In genomic region chr12:120301962-120302815, GRCh38 we compare ENCODE assay signal across 8 cellular contexts. TPM values are rescaled to one million over a fixed set of nuclear protein-coding genes. Genes with fewer than 3 reads are reported as not detected.
DNase-seq lines count a peak whose midpoint lies in the region; ATAC-seq and TF ChIP-seq lines count a peak whose summit lies in the region.

SIRT4 (plus strand) TSS chr12:120302321; CDS start chr12:120303562, 1,241 bp downstream.

- no peaks in the 10 kb centered on the region for H3K9me3 ChIP-seq in duodenal mucosa (ENCODE audit: control insufficient read depth in 1 of 2, low read length in 2 of 2)

- peak; percentile 98 for ATAC-seq in GM19351 (IDR thresholded peaks at IDR 0.05; ENCODE audit: unreplicated experiment)
- ATAC-seq in HG03521 (IDR thresholded peaks at IDR 0.05; ENCODE audit: unreplicated experiment), result peak; percentile 89

- no peak for TF ChIP-seq POLR2A in lower leg skin (IDR thresholded peaks at IDR 0.05)

- H3K27ac ChIP-seq in C4-2B (peak within 1 kb of the TSS; percentile 54), duodenal mucosa (ENCODE audit: low read depth, low read length) (peak within 1 kb of the TSS; percentile 30)

- no peaks in the 10 kb centered on the region for H3K36me3 ChIP-seq in duodenal mucosa (ENCODE audit: control insufficient read depth in 1 of 2, insufficient read depth in 2 of 2, low read length in 2 of 2)

- TF ChIP-seq CTCF in C4-2B (conservative IDR thresholded peaks at IDR 0.05) (peak; percentile 94), lower leg skin (IDR thresholded peaks at IDR 0.05) (no peak)

- intact Hi-C loops in lower leg skin (cut with DNase I; ENCODE audit: low total_unique reads), result no loop called here

- peak within 1 kb of the TSS; percentile 73 to 94 for H3K9ac ChIP-seq in duodenal mucosa (ENCODE audit: low read depth in 1 of 2, low read length in 2 of 2)

- peak within 1 kb of the TSS; percentile 96 to 97 for H3K4me3 ChIP-seq in duodenal mucosa (ENCODE audit: low read depth in 1 of 2, low read length in 2 of 2)
- peak within 1 kb of the TSS; percentile 50 for H3K4me3 ChIP-seq in lower leg skin (ENCODE audit: low read depth, poor library complexity, severe bottlenecking)

- H3K27me3 ChIP-seq in duodenal mucosa (ENCODE audit: control insufficient read depth in 1 of 2, insufficient read depth in 2 of 2, low read length in 2 of 2), result no peaks in the 10 kb centered on the region

- peak; percentile 97 for DNase-seq in NCI-H69 (lab: John Stamatoyannopoulos, UW)
- DNase-seq in activated CD4-positive, alpha-beta T cell treated with anti-CD3 and anti-CD28 coated beads, Interleukin-2, amount 50 U/mL, for 24 hours (ENCODE audit: low read depth in 1 of 2, low spot score in 1 of 2), result peak; percentile 65 to 86
- DNase-seq in lower leg skin (ENCODE audit: low spot score in 2 of 2), result peak; percentile 92 to 96
- peak; percentile 67 to 74 (median 73) for DNase-seq in stimulated activated CD4-positive, alpha-beta T cell treated with anti-CD3 and anti-CD28 coated beads, TNF-alpha, amount 100 ng/mL, for 1 hour (ENCODE audit: low read depth in 3 of 3, low spot score in 1 of 3)

- WGBS in lower leg skin, 2 donors, result 8% methylated on average over 31 of the region's 31 CpGs

- H3K4me1 ChIP-seq in duodenal mucosa (ENCODE audit: control insufficient read depth in 1 of 2, insufficient read depth in 2 of 2, low read length in 2 of 2), result no peaks in the 10 kb centered on the region

RNA-seq across cellular contexts. Expression of gene SIRT4, which starts in this region (rescaled TPM):
- total RNA-seq in lower leg skin, result 1 to 10 TPM in 3 of 4 donors, under 1 TPM in 1; 0.49 to 4.1 (median 2.8) TPM

Comparison
In these comparisons a context has a peak if more than half of its experiments do, and no peak if none do; other contexts are left out.
1. Peak in every context shown above with its lines: DNase-seq, ATAC-seq, H3K4me3 ChIP-seq and H3K27ac ChIP-seq.